19 cellular contexts compared by ENCODE assay signal in genomic region chrX:39944416-39944815, GRCh38.
DNase-seq lines count a peak whose midpoint lies in the region; ATAC-seq, FAIRE-seq and TF ChIP-seq lines count a peak whose summit lies in the region.
"Had no signal": no experiment of that assay in that cellular context is flagged by ENCODE, and none has a peak within 500 bp of the region (broad histone marks: within the 10 kb centered on the region; RNA-seq: fewer than 3 reads in every experiment).

No MANE protein-coding gene starts in this region.

- no peak overlapping the region for H3K9ac ChIP-seq in kidney (ENCODE audit: low read length in 2 of 2)
- H3K9ac ChIP-seq: BLaER1, GM23248 had no signal

- no peaks in the 10 kb centered on the region for H3K27me3 ChIP-seq in spleen (replicated peaks in 1 of 7)
- H3K27me3 ChIP-seq: BLaER1 had no signal

- no peak for FAIRE-seq in kidney (lab: Jason Lieb, UNC)
- FAIRE-seq: GM12878, HTR-8/SVneo had no signal

- DNase-seq in COLO829 (ENCODE audit: low spot score) (peak; percentile 16), RPMI7951 (ENCODE audit: low read depth) (peak; percentile 39), kidney (peak; percentile 38), spleen (peak; percentile 22), SHP77 treated with DMSO at 0.1 percent for 48 hours (lab: John Stamatoyannopoulos, UW) (no peak)
- DNase-seq in activated CD4-positive, alpha-beta T cell treated with anti-CD3 and anti-CD28 coated beads for 4 hours, result no peak
- DNase-seq: 8988T; CD4-positive, alpha-beta memory T cell; DMS 273 treated with DMSO at 0.1 percent for 48 hours; DMS53; DND-41; EL; GM23248 had no signal

- no peak for TF ChIP-seq POLR2A in spleen (IDR thresholded peaks at IDR 0.05)

- H3K4me1 ChIP-seq in kidney (ENCODE audit: control insufficient read depth in 1 of 2, insufficient read depth in 1 of 2, low read depth in 1 of 2, low read length in 2 of 2), result no peaks in the 10 kb centered on the region
- peaks cover 0 to 8% (median 0%) of the 10 kb centered on the region in 6 donors for H3K4me1 ChIP-seq in spleen
- H3K4me1 ChIP-seq: HAP-1 had no signal

- H3K27ac ChIP-seq in kidney (ENCODE audit: low read depth in 2 of 2, low read length in 2 of 2), result no peak overlapping the region
- no peak overlapping the region for H3K27ac ChIP-seq in spleen
- H3K27ac ChIP-seq: BLaER1, GM23248, HL-60 had no signal

- 81 to 97% (median 88%) methylated on average over 6 of the region's 6 CpGs for WGBS in spleen, 5 donors

- H3K9me3 ChIP-seq in kidney (ENCODE audit: control insufficient read depth in 1 of 2, low read length in 2 of 2) (no peaks in the 10 kb centered on the region), spleen (peaks cover 0 to 9% (median 0%) of the 10 kb centered on the region in 8 donors)
- H3K9me3 ChIP-seq: BLaER1, HAP-1 had no signal

- H3K36me3 ChIP-seq in kidney (ENCODE audit: control insufficient read depth in 1 of 2, insufficient read depth in 2 of 2, low read length in 2 of 2) (no peaks in the 10 kb centered on the region), spleen (no peaks in the 10 kb centered on the region)
- H3K36me3 ChIP-seq: BLaER1, HAP-1 had no signal

- intact Hi-C loops in kidney (cut with DNase I) (no loop called here), spleen (cut with DNase I; ENCODE audit: low total_unique reads) (no loop called here)

- H3K4me3 ChIP-seq in kidney (ENCODE audit: low read length in 2 of 2), result no peak overlapping the region
- no peak overlapping the region for H3K4me3 ChIP-seq in spleen
- H3K4me3 ChIP-seq: BLaER1, GM12878, GM23248, HAP-1 had no signal

- TF ChIP-seq CTCF in kidney (IDR thresholded peaks at IDR 0.05; ENCODE audit: borderline replicate concordance, extremely low read depth, insufficient read depth) (no peak), spleen (IDR thresholded peaks at IDR 0.05 in 8 of 11, conservative IDR thresholded peaks at IDR 0.05 in 3 of 11) (no peak)

- ATAC-seq in HG02798 (IDR thresholded peaks at IDR 0.05; ENCODE audit: poor library complexity, unreplicated experiment), result no peak
- ATAC-seq: GM12878 had no signal

Comparison
In these comparisons a context has a peak if more than half of its experiments do, and no peak if none do; other contexts are left out.
1. DNase-seq: peak in COLO829 (single experiment), RPMI7951 (single experiment), kidney (single experiment) and spleen (single experiment); none in SHP77 treated with DMSO at 0.1 percent for 48 hours (single experiment) and activated CD4-positive, alpha-beta T cell treated with anti-CD3 and anti-CD28 coated beads for 4 hours (0 of 2).